In genomic region chr7:27647052-27647451, GRCh38 we compare ENCODE assay signal across 1 cellular context.
TF ChIP-seq lines count a peak whose summit lies in the region.

No MANE protein-coding gene starts in this region.

TF ChIP-seq in A549, 52 proteins besides CTCF, POLR2A, EP300 and RAD21 (continued from another document):
- TF ChIP-seq POLR2AphosphoS2 (conservative IDR thresholded peaks at IDR 0.05; ENCODE audit: low read length) (no peak), RFX5 (IDR thresholded peaks at IDR 0.05) (no peak)
